ENCODE assay signal across 12 cellular contexts in genomic region chr22:39401301-39401631, GRCh38. TPM values are rescaled to one million over a fixed set of nuclear protein-coding genes. Genes with fewer than 3 reads are reported as not detected.
DNase-seq lines count a peak whose midpoint lies in the region; ATAC-seq, FAIRE-seq and TF ChIP-seq lines count a peak whose summit lies in the region.
"Had no signal": no experiment of that assay in that cellular context is flagged by ENCODE, and none has a peak within 500 bp of the region (broad histone marks: within the 10 kb centered on the region; RNA-seq: fewer than 3 reads in every experiment).

No MANE protein-coding gene starts in this region.

- H2AFZ ChIP-seq in GM12878 (ENCODE audit: control insufficient read depth, low read depth, low read length) = no peak overlapping the region

- H3K27me3 ChIP-seq in CD8-positive, alpha-beta memory T cell (ENCODE audit: insufficient read depth, low read length, poor library complexity, severe bottlenecking) = no peaks in the 10 kb centered on the region
- no peaks in the 10 kb centered on the region for H3K27me3 ChIP-seq in GM12878 (replicated peaks in 1 of 2; ENCODE audit: control insufficient read depth in 2 of 2, insufficient read depth in 2 of 2, low read length in 1 of 2)
- H3K27me3 ChIP-seq: right atrium auricular region had no signal

- TF ChIP-seq RAD21 in GM12878 (IDR thresholded peaks at IDR 0.05; ENCODE audit: insufficient read depth, low read depth, low read length) = no peak

- H3K9me3 ChIP-seq in CD8-positive, alpha-beta memory T cell (ENCODE audit: low read length) = no peaks in the 10 kb centered on the region
- no peaks in the 10 kb centered on the region for H3K9me3 ChIP-seq in GM12878 (replicated peaks; ENCODE audit: control insufficient read depth, insufficient read depth, low read length)
- H3K9me3 ChIP-seq: right atrium auricular region had no signal

- intact Hi-C loops in GM12878 (cut with micrococcal nuclease; ENCODE audit: unreplicated experiment) = no loop called here

- in situ Hi-C loops in GM12878 (cut with MboI) = no loop called here

- no peaks in the 10 kb centered on the region for H3K9me3 Mint-ChIP-seq in CD8-positive, alpha-beta memory T cell
- no peaks in the 10 kb centered on the region for H3K9me3 Mint-ChIP-seq in IgD-negative memory B cell
- H3K9me3 Mint-ChIP-seq in nephron = no peaks in the 10 kb centered on the region

- no peak for FAIRE-seq in GM12878 (lab: Jason Lieb, UNC)
- FAIRE-seq: TTC549 had no signal

- no TSS peak for BruUV-seq in GM12878 (replicated peaks; lab: Mats Ljungman, UMichigan)

- no peak for DNase-seq in CD8-positive, alpha-beta memory T cell
- DNase-seq in GM12878 (ENCODE audit: low read depth, low spot score) (no peak), AG20443 (ENCODE audit: low spot score) (no peak)
- no peak for DNase-seq in activated CD8-positive, alpha-beta memory T cell treated with anti-CD3 and anti-CD28 coated beads for 24 hours
- DNase-seq: COR-L47, H7, NCI-H2029 had no signal

- H3K4me1 Mint-ChIP-seq in CD8-positive, alpha-beta memory T cell = peaks cover 28 to 55% (median 42%) of the 10 kb centered on the region in 3 donors
- H3K4me1 Mint-ChIP-seq in IgD-negative memory B cell = peaks cover 5 to 28% (median 21%) of the 10 kb centered on the region in 3 donors
- peaks cover 20% of the 10 kb centered on the region for H3K4me1 Mint-ChIP-seq in nephron

- H3K9ac ChIP-seq in GM12878 (ENCODE audit: control insufficient read depth, insufficient read depth, low read length) = no peak overlapping the region

- POLR2A ChIA-PET in CD8-positive, alpha-beta memory T cell (lab: Charles Lee) = no interaction called here
- POLR2A ChIA-PET in GM12878 (lab: Charles Lee) = interaction anchor here (0.6 kb wide), 1 partner anchor 2000 kb away, joined by 3 read pairs; no protein-coding TSS in a partner anchor

- H3K36me3 ChIP-seq in CD8-positive, alpha-beta memory T cell (ENCODE audit: insufficient read depth, low read length) = no peaks in the 10 kb centered on the region
- H3K36me3 ChIP-seq in GM12878 (ENCODE audit: control insufficient read depth in 2 of 2, insufficient read depth in 2 of 2, low read length in 1 of 2) = peaks cover 0 to 8% of the 10 kb centered on the region in 2 experiments; a peak in 1 of 4 replicates
- H3K36me3 ChIP-seq: right atrium auricular region had no signal

- RAD21 ChIA-PET in GM12878 (lab: Charles Lee; ENCODE audit: unreplicated experiment) = interaction anchor here (1.1 kb wide), 1 partner anchor 46 kb away, joined by 5 read pairs; no protein-coding TSS in a partner anchor

- peak overlapping the region; percentile 65 to 92 (median 87) for H3K4me3 Mint-ChIP-seq in CD8-positive, alpha-beta memory T cell
- H3K4me3 Mint-ChIP-seq in IgD-negative memory B cell = peak overlapping the region; percentile 36 to 97 (median 88)
- H3K4me3 Mint-ChIP-seq in nephron = peak overlapping the region; percentile 71 to 86 (median 82)

- no peak overlapping the region for H3K27ac ChIP-seq in CD8-positive, alpha-beta memory T cell (ENCODE audit: low read depth, low read length)
- no peak overlapping the region for H3K27ac ChIP-seq in GM12878 (ENCODE audit: control insufficient read depth, insufficient read depth)
- H3K27ac ChIP-seq: right atrium auricular region had no signal

- peaks cover 20% of the 10 kb centered on the region for H3K4me1 ChIP-seq in CD8-positive, alpha-beta memory T cell (ENCODE audit: insufficient read depth, low read length)
- peaks cover 7% of the 10 kb centered on the region for H3K4me1 ChIP-seq in GM12878 (ENCODE audit: control insufficient read depth, insufficient read depth, low read length)

- peaks cover 17% of the 10 kb centered on the region for H3K79me2 ChIP-seq in GM12878 (ENCODE audit: control insufficient read depth, insufficient read depth, low read length)

- ATAC-seq in GM12878 (no peak), HG03354 (IDR thresholded peaks at IDR 0.05; ENCODE audit: poor library complexity, severe bottlenecking, unreplicated experiment) (no peak)

- TF ChIP-seq CTCF in GM12878 (IDR thresholded peaks at IDR 0.05 in 2 of 3, conservative IDR thresholded peaks at IDR 0.05 in 1 of 3; ENCODE audit: control insufficient read depth in 2 of 3, extremely low read depth in 1 of 3, insufficient read depth in 1 of 3, low read depth in 3 of 3, low read length in 3 of 3) (no peak), nephron (IDR thresholded peaks at IDR 0.05; ENCODE audit: unreplicated experiment in 3 of 3) (no peak)

- no peaks in the 10 kb centered on the region for H4K20me1 ChIP-seq in GM12878 (ENCODE audit: control insufficient read depth, insufficient read depth)

- no peak for TF ChIP-seq EP300 in GM12878 (IDR thresholded peaks at IDR 0.05; ENCODE audit: borderline replicate concordance in 1 of 2, control insufficient read depth in 1 of 2, low read depth in 2 of 2, low read length in 2 of 2)

- SMC1A ChIA-PET in GM12878 (lab: Charles Lee; ENCODE audit: uncharacterized antibody, unreplicated experiment) = no interaction called here

- peak overlapping the region in 6 of 8 donors; percentile 46 to 89 (median 73) for H3K27ac Mint-ChIP-seq in CD8-positive, alpha-beta memory T cell
- peak overlapping the region in 1 of 3 donors; percentile 53 for H3K27ac Mint-ChIP-seq in IgD-negative memory B cell
- H3K27ac Mint-ChIP-seq in nephron = peak overlapping the region; percentile 52 to 85 (median 57)

- peak overlapping the region; percentile 99 for H3K4me2 ChIP-seq in GM12878 (ENCODE audit: control insufficient read depth, insufficient read depth)

- no peaks in the 10 kb centered on the region for H3K27me3 Mint-ChIP-seq in CD8-positive, alpha-beta memory T cell
- H3K27me3 Mint-ChIP-seq in IgD-negative memory B cell (no peaks in the 10 kb centered on the region), nephron (ENCODE audit: low read depth) (no peaks in the 10 kb centered on the region)

- H3K4me3 ChIP-seq in CD8-positive, alpha-beta memory T cell (ENCODE audit: low read length) = no peak overlapping the region
- H3K4me3 ChIP-seq in GM12878 = no peak overlapping the region

- peaks cover 0 to 29% (median 3%) of the 10 kb centered on the region in 3 donors for H3K36me3 Mint-ChIP-seq in CD8-positive, alpha-beta memory T cell
- no peaks in the 10 kb centered on the region for H3K36me3 Mint-ChIP-seq in IgD-negative memory B cell
- H3K36me3 Mint-ChIP-seq in nephron (ENCODE audit: low read depth) = peaks cover 13% of the 10 kb centered on the region

- WGBS in GM12878 (ENCODE audit: insufficient coverage, insufficient replicate concordance, low lambda C conversion rate, missing lambda C conversion rate) = 94% methylated on average over 4 of the region's 4 CpGs

- TF ChIP-seq POLR2A in GM12878 (IDR thresholded peaks at IDR 0.05; ENCODE audit: low read depth, low read length) = no peak

- CTCF ChIA-PET in CD8-positive, alpha-beta memory T cell (lab: Charles Lee) = interaction anchor here (1.3 to 3.9 kb wide), 3 partner anchors 12 to 128 kb away, joined by 4 to 35 read pairs (median 17); no protein-coding TSS in a partner anchor
- CTCF ChIA-PET in GM12878 (lab: Yijun Ruan, JAX) = interaction anchor here (0.8 to 6.4 kb wide), 6 partner anchors 36 to 624 kb away, joined by 3 to 37 read pairs (median 6); partner anchors contain the start of gene ATF4

RNA-seq across cellular contexts. Expression of gene TAB1, which starts 1.7 kb away (rescaled TPM):
- 10 to 100 TPM; 19.9 to 21.0 TPM for total RNA-seq in CD8-positive, alpha-beta memory T cell
- polyA plus RNA-seq in CD8-positive, alpha-beta memory T cell = 4.1 TPM
- polyA plus RNA-seq in IgD-negative memory B cell (2.7 TPM), GM12878 (2011; rRNA removed) (7.0 and 14.8 TPM in 2 replicates), GM12878 (2014; fragmentation: Illumina TruSeq; extraction: Trizol) (3.9 and 8.1 TPM in 2 replicates), GM12878 (2014; fragmentation: Nextera tagmentation; extraction: Ambion mirVana) (under 1 TPM; 0.40 to 0.57 TPM), GM12878 (2014; rRNA removed) (14.4 and 16.2 TPM in 2 replicates), GM12878 (2016; fragmentation: Nextera tagmentation; extraction: Ambion mirVana) (10 to 100 TPM; 13.9 to 14.5 TPM)
- 20.8 and 24.4 TPM in 2 replicates for total RNA-seq in GM12878 (2013; cell fraction: nucleolus; rRNA removed)
- total RNA-seq in GM12878 (2014; rRNA removed) (9.0 and 10.6 TPM in 2 replicates), GM12878 (2014; rRNA removed; fragmentation: Illumina TruSeq; extraction: Trizol) (8.1 and 8.9 TPM in 2 replicates), GM12878 (2021) (17.3 and 23.4 TPM in 2 replicates)
- 6.0 TPM for polyA plus RNA-seq in GM12878 (2011; ENCODE audit: low read depth)
- 20.3 and 27.2 TPM in 2 replicates for polyA plus RNA-seq in GM12878 (2011; cell fraction: cytosol; rRNA removed)
- polyA plus RNA-seq in GM12878 (2011; cell fraction: nucleus; rRNA removed) = 33.3 and 57.0 TPM in 2 replicates
- polyA plus RNA-seq in GM12878 (2012) = 10.2 and 10.9 TPM in 2 replicates
- 17.3 and 21.1 TPM in 2 replicates for polyA minus RNA-seq in GM12878 (2011; rRNA and poly(A)+ RNA removed)
- 12.0 and 12.8 TPM in 2 replicates for polyA minus RNA-seq in GM12878 (2011; cell fraction: cytosol; rRNA and poly(A)+ RNA removed)
- 9.1 and 9.9 TPM in 2 replicates for polyA minus RNA-seq in GM12878 (2011; cell fraction: nucleus; rRNA and poly(A)+ RNA removed)

RNA-seq across cellular contexts. Expression of gene SYNGR1, which starts 51.5 kb away (rescaled TPM):
- total RNA-seq in CD8-positive, alpha-beta memory T cell = 1 to 10 TPM; 2.4 to 2.9 TPM
- 10.1 TPM for polyA plus RNA-seq in CD8-positive, alpha-beta memory T cell
- 9.1 TPM for polyA plus RNA-seq in IgD-negative memory B cell
- 13.0 and 13.2 TPM in 2 replicates for total RNA-seq in GM12878 (2013; cell fraction: nucleolus; rRNA removed)
- 2.8 and 4.7 TPM in 2 replicates for total RNA-seq in GM12878 (2014; rRNA removed)
- total RNA-seq in GM12878 (2014; rRNA removed; fragmentation: Illumina TruSeq; extraction: Trizol) = 2.0 and 2.5 TPM in 2 replicates
- 6.6 and 6.7 TPM in 2 replicates for total RNA-seq in GM12878 (2021)
- 1.1 TPM for polyA plus RNA-seq in GM12878 (2011; ENCODE audit: low read depth)
- 0.33 and 0.87 TPM in 2 replicates for polyA plus RNA-seq in GM12878 (2011; rRNA removed)
- polyA plus RNA-seq in GM12878 (2011; cell fraction: cytosol; rRNA removed) = 1.1 and 2.2 TPM in 2 replicates
- 1.8 and 3.1 TPM in 2 replicates for polyA plus RNA-seq in GM12878 (2011; cell fraction: nucleus; rRNA removed)
- 1.4 and 2.9 TPM in 2 replicates for polyA plus RNA-seq in GM12878 (2012)
- polyA plus RNA-seq in GM12878 (2014; fragmentation: Illumina TruSeq; extraction: Trizol) = 0.84 and 2.4 TPM in 2 replicates
- polyA plus RNA-seq in GM12878 (2014; fragmentation: Nextera tagmentation; extraction: Ambion mirVana) = 1 to 10 TPM; 1.4 to 1.7 TPM
- 8.3 and 9.2 TPM in 2 replicates for polyA plus RNA-seq in GM12878 (2014; rRNA removed)
- polyA plus RNA-seq in GM12878 (2016; fragmentation: Nextera tagmentation; extraction: Ambion mirVana) = 1 to 10 TPM; 5.7 to 6.2 TPM
- 0.52 and 1.8 TPM in 2 replicates for polyA minus RNA-seq in GM12878 (2011; rRNA and poly(A)+ RNA removed)
- not detected in 2 replicates for polyA minus RNA-seq in GM12878 (2011; cell fraction: cytosol; rRNA and poly(A)+ RNA removed)
- 0.19 and 0.97 TPM in 2 replicates for polyA minus RNA-seq in GM12878 (2011; cell fraction: nucleus; rRNA and poly(A)+ RNA removed)

RNA-seq across cellular contexts. Expression of gene MGAT3, which starts 55.5 kb away (rescaled TPM):
- total RNA-seq in CD8-positive, alpha-beta memory T cell = under 1 TPM; 0.27 to 0.37 TPM
- polyA plus RNA-seq in CD8-positive, alpha-beta memory T cell = 0.03 TPM
- 2.1 TPM for polyA plus RNA-seq in IgD-negative memory B cell
- total RNA-seq in GM12878 (2013; cell fraction: nucleolus; rRNA removed) = 32.8 and 36.9 TPM in 2 replicates
- 11.3 and 12.0 TPM in 2 replicates for total RNA-seq in GM12878 (2014; rRNA removed)
- total RNA-seq in GM12878 (2014; rRNA removed; fragmentation: Illumina TruSeq; extraction: Trizol) = 11.8 and 12.5 TPM in 2 replicates
- total RNA-seq in GM12878 (2021) = 38.5 and 40.2 TPM in 2 replicates
- 6.3 TPM for polyA plus RNA-seq in GM12878 (2011; ENCODE audit: low read depth)
- 9.5 and 16.9 TPM in 2 replicates for polyA plus RNA-seq in GM12878 (2011; rRNA removed)
- 21.5 and 27.7 TPM in 2 replicates for polyA plus RNA-seq in GM12878 (2011; cell fraction: cytosol; rRNA removed)
- polyA plus RNA-seq in GM12878 (2011; cell fraction: nucleus; rRNA removed) = 27.2 and 30.1 TPM in 2 replicates
- 13.9 and 17.0 TPM in 2 replicates for polyA plus RNA-seq in GM12878 (2012)
- polyA plus RNA-seq in GM12878 (2014; fragmentation: Illumina TruSeq; extraction: Trizol) = 5.8 and 12.1 TPM in 2 replicates
- 1 to 10 TPM in 1 of 2 experiments, under 1 TPM in 1; 0.32 to 1.1 TPM for polyA plus RNA-seq in GM12878 (2014; fragmentation: Nextera tagmentation; extraction: Ambion mirVana)
- polyA plus RNA-seq in GM12878 (2014; rRNA removed) = 23.5 and 25.6 TPM in 2 replicates
- 1 to 10 TPM; 8.3 to 8.4 TPM for polyA plus RNA-seq in GM12878 (2016; fragmentation: Nextera tagmentation; extraction: Ambion mirVana)
- 22.1 and 40.9 TPM in 2 replicates for polyA minus RNA-seq in GM12878 (2011; rRNA and poly(A)+ RNA removed)
- polyA minus RNA-seq in GM12878 (2011; cell fraction: cytosol; rRNA and poly(A)+ RNA removed) = 20.5 and 24.1 TPM in 2 replicates
- 8.3 and 15.4 TPM in 2 replicates for polyA minus RNA-seq in GM12878 (2011; cell fraction: nucleus; rRNA and poly(A)+ RNA removed)
